Comparison of ENCODE assay signal across 25 cellular contexts in the genomic region with DNA sequence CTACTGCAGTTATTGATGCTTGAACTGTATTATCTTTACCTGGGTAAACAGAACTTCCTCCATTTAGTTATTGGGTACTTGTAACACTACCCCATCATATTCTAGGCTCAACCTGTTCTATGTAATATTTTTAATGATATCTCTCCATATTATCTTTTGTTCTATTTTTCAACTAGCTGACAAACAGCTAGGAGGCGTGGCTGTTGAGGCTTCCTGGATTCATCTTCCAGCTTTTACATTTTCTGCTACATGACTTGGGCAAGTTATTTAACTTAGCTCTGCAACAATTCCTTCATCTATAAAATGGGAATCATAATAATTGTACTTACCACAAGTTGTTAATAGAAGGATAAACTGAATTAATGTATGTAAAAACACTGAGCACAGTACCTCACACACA.
A peak's percentile ranks its signal among the peaks of the same experiment; 100 is the strongest.
DNase-seq lines count a peak whose midpoint lies in the region; FAIRE-seq and TF ChIP-seq lines count a peak whose summit lies in the region.
"Had no signal": no experiment of that assay in that cellular context is flagged by ENCODE, and none has a peak within 500 bp of the region (broad histone marks: within the 10 kb centered on the region; RNA-seq: fewer than 3 reads in every experiment).

No MANE protein-coding gene starts in this region.

- no peak overlapping the region for H3K4me3 ChIP-seq in astrocyte (ENCODE audit: insufficient read depth, low read depth, low read length)
- no peak overlapping the region for H3K4me3 ChIP-seq in suprapubic skin
- H3K4me3 ChIP-seq: lower lobe of right lung, prostate gland, sigmoid colon had no signal

- H3K27ac ChIP-seq in astrocyte (ENCODE audit: low read depth, low read length) (no peak overlapping the region), layer of hippocampus (ENCODE audit: low read depth, low read length) (peak overlapping the region; percentile 93), suprapubic skin (no peak overlapping the region)
- H3K27ac ChIP-seq: lower lobe of right lung, neutrophil, prostate gland, RWPE1, sigmoid colon, VCaP had no signal

- POLR2A ChIA-PET in activated CD4-positive, alpha-beta memory T cell treated with anti-CD3 and anti-CD28 coated beads, Interleukin-2, amount 10 ng/mL, durations not matched to agents 7 days and 5 days (lab: Charles Lee), result interaction anchor here (0.8 to 3.4 kb wide), 12 partner anchors 10 to 494 kb away, joined by 3 to 38 read pairs (median 4); no protein-coding TSS in a partner anchor
- POLR2A ChIA-PET in activated CD4-positive, alpha-beta memory T cell treated with anti-CD3 and anti-CD28 coated beads for 36 hours (lab: Charles Lee), result interaction anchor here (1.5 to 2.7 kb wide), 4 partner anchors 178 to 251 kb away, joined by 6 to 26 read pairs (median 10); no protein-coding TSS in a partner anchor

- no peaks in the 10 kb centered on the region for H4K20me1 ChIP-seq in astrocyte (ENCODE audit: insufficient read depth, low read length)

- intact Hi-C loops in activated CD4-positive, alpha-beta memory T cell treated with anti-CD3 and anti-CD28 coated beads for 36 hours (cut with micrococcal nuclease), result no loop called here

- TF ChIP-seq EP300 in suprapubic skin (IDR thresholded peaks at IDR 0.05), result no peak

- CTCF ChIA-PET in activated CD4-positive, alpha-beta memory T cell treated with anti-CD3 and anti-CD28 coated beads, Interleukin-2, amount 10 ng/mL, durations not matched to agents 7 days and 5 days (lab: Charles Lee), result interaction anchor here (0.7 to 4.4 kb wide), 6 partner anchors 10 to 365 kb away, joined by 4 to 63 read pairs (median 10); no protein-coding TSS in a partner anchor
- CTCF ChIA-PET in activated CD4-positive, alpha-beta memory T cell treated with anti-CD3 and anti-CD28 coated beads for 36 hours (lab: Charles Lee), result interaction anchor here (0.9 to 4.5 kb wide), 10 partner anchors 10 to 422 kb away, joined by 3 to 42 read pairs (median 6); no protein-coding TSS in a partner anchor

- H3K27me3 Mint-ChIP-seq in activated CD4-positive, alpha-beta memory T cell treated with anti-CD3 and anti-CD28 coated beads, Interleukin-2, amount 10 ng/mL, durations not matched to agents 7 days and 5 days, result peaks cover 43% of the 10 kb centered on the region
- peaks cover 15% of the 10 kb centered on the region for H3K27me3 Mint-ChIP-seq in activated CD4-positive, alpha-beta memory T cell treated with anti-CD3 and anti-CD28 coated beads for 36 hours
- H3K27me3 Mint-ChIP-seq in astrocyte (ENCODE audit: low read depth, unreplicated experiment), result no peaks in the 10 kb centered on the region
- peaks cover 29% of the 10 kb centered on the region for H3K27me3 Mint-ChIP-seq in T-helper 2 cell treated with Interferon-gamma antibody and Interleukin-4, amounts not matched to agents 5 μg/mL and 100 μg/mL, for 36 hours (ENCODE audit: low read depth)
- H3K27me3 Mint-ChIP-seq: CD8-positive, alpha-beta memory T cell had no signal

- TF ChIP-seq CTCF in astrocyte (IDR thresholded peaks at IDR 0.05; ENCODE audit: insufficient read depth, low read depth, low read length), result no peak
- TF ChIP-seq CTCF in suprapubic skin (IDR thresholded peaks at IDR 0.05), result no peak

- H3K36me3 ChIP-seq in astrocyte (ENCODE audit: insufficient read depth, low read length) (no peaks in the 10 kb centered on the region), suprapubic skin (no peaks in the 10 kb centered on the region)
- H3K36me3 ChIP-seq: lower lobe of right lung, neutrophil, prostate gland, sigmoid colon had no signal

- FAIRE-seq in GM18507 (lab: Jason Lieb, UNC), result peak; percentile 45
- FAIRE-seq in astrocyte (lab: Jason Lieb, UNC), result no peak
- FAIRE-seq: G401.6 had no signal

- peaks cover 69% of the 10 kb centered on the region for H3K4me1 Mint-ChIP-seq in activated CD4-positive, alpha-beta memory T cell treated with anti-CD3 and anti-CD28 coated beads, Interleukin-2, amount 10 ng/mL, durations not matched to agents 7 days and 5 days
- H3K4me1 Mint-ChIP-seq in activated CD4-positive, alpha-beta memory T cell treated with anti-CD3 and anti-CD28 coated beads for 36 hours (ENCODE audit: low read depth), result peaks cover 71% of the 10 kb centered on the region
- peaks cover 33% of the 10 kb centered on the region for H3K4me1 Mint-ChIP-seq in astrocyte (ENCODE audit: low read depth, unreplicated experiment)
- H3K4me1 Mint-ChIP-seq in T-helper 2 cell treated with Interferon-gamma antibody and Interleukin-4, amounts not matched to agents 5 μg/mL and 100 μg/mL, for 36 hours (ENCODE audit: low read depth), result peaks cover 53% of the 10 kb centered on the region

- H3K4me1 ChIP-seq in astrocyte (ENCODE audit: insufficient read depth, low read length) (peaks cover 14% of the 10 kb centered on the region), suprapubic skin (peaks cover 16% of the 10 kb centered on the region)
- H3K4me1 ChIP-seq: prostate gland, sigmoid colon had no signal

- H3K9me3 ChIP-seq in astrocyte (ENCODE audit: insufficient read depth, low read depth, low read length) (no peaks in the 10 kb centered on the region), suprapubic skin (no peaks in the 10 kb centered on the region)
- H3K9me3 ChIP-seq: lower lobe of right lung, neutrophil, prostate gland, sigmoid colon, SK-N-SH had no signal

- no peak for TF ChIP-seq POLR2A in suprapubic skin (IDR thresholded peaks at IDR 0.05)

- DNase-seq in activated CD4-positive, alpha-beta memory T cell treated with anti-CD3 and anti-CD28 coated beads, Interleukin-2, amount 10 ng/mL, durations not matched to agents 7 days and 5 days, result no peak
- no peak for DNase-seq in activated CD4-positive, alpha-beta memory T cell treated with anti-CD3 and anti-CD28 coated beads for 36 hours
- DNase-seq in GM18507 (ENCODE audit: extremely low spot score, insufficient read length, low read depth) (no peak), astrocyte (ENCODE audit: low read depth) (no peak), NCI-H748 treated with DMSO at 0.1 percent for 48 hours (lab: John Stamatoyannopoulos, UW) (no peak), suprapubic skin (ENCODE audit: low spot score in 2 of 2) (no peak)
- no peak for DNase-seq in T-helper 2 cell treated with Interferon-gamma antibody and Interleukin-4, amounts not matched to agents 5 μg/mL and 100 μg/mL, for 36 hours (ENCODE audit: low spot score)
- DNase-seq: activated CD4-positive, alpha-beta T cell treated with anti-CD3 and anti-CD28 coated beads, Interleukin-2, amount 10 ng/mL, durations not matched to agents 24 days and 14 days; AML-193; CD8-positive, alpha-beta memory T cell; cortex of kidney; GOT3; KBM-7; lower lobe of right lung; NCI-H1436 treated with DMSO at 0.1 percent for 48 hours; NCI-H2171 treated with DMSO at 0.1 percent for 48 hours; NCI-H524 treated with DMSO at 0.1 percent for 48 hours; sigmoid colon; SK-N-SH had no signal

- H3K36me3 Mint-ChIP-seq in activated CD4-positive, alpha-beta memory T cell treated with anti-CD3 and anti-CD28 coated beads, Interleukin-2, amount 10 ng/mL, durations not matched to agents 7 days and 5 days (ENCODE audit: low read depth), result peaks cover 18% of the 10 kb centered on the region
- H3K36me3 Mint-ChIP-seq in activated CD4-positive, alpha-beta memory T cell treated with anti-CD3 and anti-CD28 coated beads for 36 hours, result peaks cover 2% of the 10 kb centered on the region
- H3K36me3 Mint-ChIP-seq in astrocyte (ENCODE audit: low read depth, unreplicated experiment), result no peaks in the 10 kb centered on the region
- peaks cover 13% of the 10 kb centered on the region for H3K36me3 Mint-ChIP-seq in T-helper 2 cell treated with Interferon-gamma antibody and Interleukin-4, amounts not matched to agents 5 μg/mL and 100 μg/mL, for 36 hours (ENCODE audit: low read depth)

- no peak overlapping the region for H3K9ac ChIP-seq in astrocyte (ENCODE audit: low read length)
- H3K9ac ChIP-seq: SK-N-SH had no signal

- peak overlapping the region; percentile 6 for H3K27ac Mint-ChIP-seq in activated CD4-positive, alpha-beta memory T cell treated with anti-CD3 and anti-CD28 coated beads, Interleukin-2, amount 10 ng/mL, durations not matched to agents 7 days and 5 days
- no peak overlapping the region for H3K27ac Mint-ChIP-seq in activated CD4-positive, alpha-beta memory T cell treated with anti-CD3 and anti-CD28 coated beads for 36 hours
- H3K27ac Mint-ChIP-seq in astrocyte (ENCODE audit: unreplicated experiment), result peak overlapping the region; percentile 94
- no peak overlapping the region for H3K27ac Mint-ChIP-seq in T-helper 2 cell treated with Interferon-gamma antibody and Interleukin-4, amounts not matched to agents 5 μg/mL and 100 μg/mL, for 36 hours

- peak overlapping the region; percentile 57 for H3K4me2 ChIP-seq in astrocyte (ENCODE audit: low read length)
- H3K4me2 ChIP-seq: SK-N-SH had no signal

- H3K9me3 Mint-ChIP-seq in activated CD4-positive, alpha-beta memory T cell treated with anti-CD3 and anti-CD28 coated beads, Interleukin-2, amount 10 ng/mL, durations not matched to agents 7 days and 5 days, result peaks cover 12% of the 10 kb centered on the region
- peaks cover 3% of the 10 kb centered on the region for H3K9me3 Mint-ChIP-seq in activated CD4-positive, alpha-beta memory T cell treated with anti-CD3 and anti-CD28 coated beads for 36 hours
- peaks cover 8% of the 10 kb centered on the region for H3K9me3 Mint-ChIP-seq in astrocyte (ENCODE audit: unreplicated experiment)
- H3K9me3 Mint-ChIP-seq in T-helper 2 cell treated with Interferon-gamma antibody and Interleukin-4, amounts not matched to agents 5 μg/mL and 100 μg/mL, for 36 hours, result peaks cover 15% of the 10 kb centered on the region
- H3K9me3 Mint-ChIP-seq: CD8-positive, alpha-beta memory T cell had no signal

- H3K27me3 ChIP-seq in astrocyte (ENCODE audit: insufficient read depth, low read length) (no peaks in the 10 kb centered on the region), layer of hippocampus (ENCODE audit: control insufficient read depth, insufficient read depth, low read length) (no peaks in the 10 kb centered on the region), suprapubic skin (no peaks in the 10 kb centered on the region)
- H3K27me3 ChIP-seq: neutrophil, sigmoid colon had no signal

- H3K4me3 Mint-ChIP-seq in activated CD4-positive, alpha-beta memory T cell treated with anti-CD3 and anti-CD28 coated beads, Interleukin-2, amount 10 ng/mL, durations not matched to agents 7 days and 5 days, result no peak overlapping the region
- no peak overlapping the region for H3K4me3 Mint-ChIP-seq in activated CD4-positive, alpha-beta memory T cell treated with anti-CD3 and anti-CD28 coated beads for 36 hours
- H3K4me3 Mint-ChIP-seq in astrocyte (ENCODE audit: unreplicated experiment), result no peak overlapping the region
- no peak overlapping the region for H3K4me3 Mint-ChIP-seq in T-helper 2 cell treated with Interferon-gamma antibody and Interleukin-4, amounts not matched to agents 5 μg/mL and 100 μg/mL, for 36 hours

- H2AFZ ChIP-seq in astrocyte (ENCODE audit: low read depth, low read length), result no peak overlapping the region

- WGBS in suprapubic skin, result 67% methylated on average over 1 of the region's 1 CpG

- no peaks in the 10 kb centered on the region for H3K79me2 ChIP-seq in astrocyte (ENCODE audit: insufficient read depth, low read length)

Comparison
In these comparisons a context has a peak if more than half of its experiments do, and no peak if none do; other contexts are left out.
1. H3K27ac Mint-ChIP-seq: peak in activated CD4-positive, alpha-beta memory T cell treated with anti-CD3 and anti-CD28 coated beads, Interleukin-2, amount 10 ng/mL, durations not matched to agents 7 days and 5 days (single experiment) and astrocyte (single experiment); none in activated CD4-positive, alpha-beta memory T cell treated with anti-CD3 and anti-CD28 coated beads for 36 hours (single experiment) and T-helper 2 cell treated with Interferon-gamma antibody and Interleukin-4, amounts not matched to agents 5 μg/mL and 100 μg/mL, for 36 hours (single experiment).